Comparison of ENCODE assay signal across 26 cellular contexts in the genomic region with DNA sequence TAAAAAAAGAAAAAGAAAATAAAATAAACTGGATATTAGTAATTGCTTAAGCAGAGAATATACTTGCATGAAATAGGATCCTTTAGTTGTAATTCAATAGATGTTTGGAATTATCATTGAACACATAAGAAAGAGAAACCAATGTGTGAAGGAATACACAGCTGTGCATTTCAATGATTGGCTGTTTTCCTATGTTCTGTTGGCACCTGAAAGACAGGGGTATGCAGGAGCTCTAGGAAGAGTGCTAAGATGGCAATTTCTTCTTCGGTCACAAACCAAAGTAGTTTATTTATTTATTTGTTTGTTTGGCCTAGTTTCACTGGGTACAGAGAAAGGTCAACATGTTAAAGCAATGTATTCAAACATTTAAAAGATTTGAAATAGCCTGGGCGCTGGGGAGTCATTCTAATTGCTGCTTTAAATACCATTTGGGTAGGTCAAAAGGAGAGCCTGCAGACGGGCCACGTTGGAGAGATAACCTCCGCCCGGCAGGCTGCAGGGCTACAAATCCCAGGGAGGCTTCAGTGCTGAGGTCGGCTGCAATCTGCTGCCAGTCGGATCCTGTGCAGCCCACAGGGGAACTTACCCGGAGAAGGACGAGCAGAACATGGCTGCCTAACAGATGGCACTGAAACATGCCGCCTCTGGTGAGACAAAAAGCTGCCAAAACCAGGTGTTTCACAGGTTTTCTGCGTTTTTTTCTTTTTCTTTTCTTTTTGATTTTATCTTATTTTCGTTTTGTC.
A peak's percentile ranks its signal among the peaks of the same experiment; 100 is the strongest.
DNase-seq lines count a peak whose midpoint lies in the region; ATAC-seq, FAIRE-seq and TF ChIP-seq lines count a peak whose summit lies in the region.
"Had no signal": no experiment of that assay in that cellular context is flagged by ENCODE, and none has a peak within 500 bp of the region (broad histone marks: within the 10 kb centered on the region; RNA-seq: fewer than 3 reads in every experiment).

No MANE protein-coding gene starts in this region.

- FAIRE-seq in A549 (lab: Jason Lieb, UNC), result no peak
- FAIRE-seq: GM12878, HepG2, keratinocyte, small intestine had no signal

- no peak overlapping the region for H4K8ac ChIP-seq in H9 (replicated peaks; ENCODE audit: insufficient read length, low read depth, low read length)

- H3K4me3 ChIP-seq in A549, result no peak overlapping the region
- H3K4me3 ChIP-seq in left lung, result peak overlapping the region; percentile 3 to 13
- H3K4me3 ChIP-seq: GM12878, prostate gland had no signal

- ATAC-seq in A549 (peak in 1 of 2 experiments; percentile 61; a peak in 2 of 6 replicates), WTC11 (peak; percentile 81), left lung (peak; percentile 76), GM21367 (IDR thresholded peaks at IDR 0.05; ENCODE audit: unreplicated experiment) (no peak), GM18505 (IDR thresholded peaks at IDR 0.05; ENCODE audit: unreplicated experiment) (no peak)
- ATAC-seq: activated CD8-positive, alpha-beta T cell treated with anti-CD3 and anti-CD28 coated beads for 36 hours; GM12878; HepG2 had no signal

- H3K14ac ChIP-seq in H9 (ENCODE audit: insufficient read depth, low read length), result no peak overlapping the region

- no peaks in the 10 kb centered on the region for H3K4me1 Mint-ChIP-seq in H9
- H3K4me1 Mint-ChIP-seq in WTC11, result no peaks in the 10 kb centered on the region
- H3K4me1 Mint-ChIP-seq: activated B cell treated with CpG ODN at 0.5 μM for 24 hours, nephron progenitor cell had no signal

- H2BK12ac ChIP-seq in H9 (ENCODE audit: insufficient read length, low read depth, low read length), result no peak overlapping the region

- H3K4me3 Mint-ChIP-seq in H9 (no peak overlapping the region), WTC11 (no peak overlapping the region)
- H3K4me3 Mint-ChIP-seq: activated B cell treated with CpG ODN at 0.5 μM for 24 hours; activated CD8-positive, alpha-beta T cell treated with anti-CD3 and anti-CD28 coated beads for 36 hours; mesothelial cell of epicardium; nephron progenitor cell; T-helper 1 cell treated with Interleukin-12 subunit alpha and Interleukin-12 subunit beta and Interleukin-4 antibody, amounts not matched to agents 30 μg/mL and 1 μg/mL, for 36 hours had no signal

- WGBS in A549 (ENCODE audit: missing lambda C conversion rate), result 7% methylated on average over 10 of the region's 13 CpGs
- no CpG with 5 or more reads among the region's 13 CpGs for WGBS in H9 (ENCODE audit: extremely low coverage, insufficient read length, low lambda C conversion rate)

- no peak overlapping the region for H2BK120ac ChIP-seq in H9 (ENCODE audit: low read depth, low read length, poor library complexity, severe bottlenecking)

- TF ChIP-seq RAD21 in A549 (conservative IDR thresholded peaks at IDR 0.05 in 1 of 2, IDR thresholded peaks at IDR 0.05 in 1 of 2), result no peak

- H3K56ac ChIP-seq in H9 (ENCODE audit: insufficient read length, low read depth, low read length), result no peak overlapping the region

- no peak for DNase-seq in A549 (ENCODE audit: low read depth in 1 of 2, low spot score in 1 of 2)
- DNase-seq in H9, result peak; percentile 28
- DNase-seq in WTC11 (ENCODE audit: low spot score), result peak; percentile 12
- no peak for DNase-seq in left lung
- no peak for DNase-seq in NCI-H1930 (lab: John Stamatoyannopoulos, UW)
- DNase-seq in H4 (ENCODE audit: low spot score), result no peak
- DNase-seq: activated B cell treated with CpG ODN at 0.5 μM for 24 hours; activated CD8-positive, alpha-beta T cell treated with anti-CD3 and anti-CD28 coated beads for 36 hours; activated naive CD4-positive, alpha-beta T cell treated with Interleukin-2 at 50 U/mL for 16 hours; activated T-cell treated with anti-CD3 and anti-CD28 coated beads, Interleukin-2, amount 50 U/mL, for 1 hour; DMS153; GF-D8; NCI-H1436 treated with DMSO at 0.1 percent for 48 hours; nephron progenitor cell; SHP77 treated with DMSO at 0.1 percent for 48 hours; small intestine; stimulated activated CD4-positive, alpha-beta T cell treated with anti-CD3 and anti-CD28 coated beads, Interleukin-4, amount 100 ng/mL, for 24 hours had no signal

- H3K27ac Mint-ChIP-seq in H9, result no peak overlapping the region
- no peak overlapping the region for H3K27ac Mint-ChIP-seq in WTC11
- H3K27ac Mint-ChIP-seq: activated B cell treated with CpG ODN at 0.5 μM for 24 hours; activated CD8-positive, alpha-beta T cell treated with anti-CD3 and anti-CD28 coated beads for 36 hours; mesothelial cell of epicardium; nephron progenitor cell; T-helper 1 cell treated with Interleukin-12 subunit alpha and Interleukin-12 subunit beta and Interleukin-4 antibody, amounts not matched to agents 30 μg/mL and 1 μg/mL, for 36 hours had no signal

- H2AFZ ChIP-seq in H9 (ENCODE audit: low read length), result no peak overlapping the region

- intact Hi-C loops in left lung (cut with DNase I), result no loop called here

- H3K4ac ChIP-seq in H9 (ENCODE audit: low read depth, low read length), result no peak overlapping the region

- H3K9me3 ChIP-seq in A549 (no peaks in the 10 kb centered on the region), H9 (ENCODE audit: control insufficient read depth, low read depth, low read length) (no peaks in the 10 kb centered on the region), left lung (peaks cover 0 to 5% of the 10 kb centered on the region in 2 donors)
- H3K9me3 ChIP-seq: ascending aorta, prostate gland had no signal

- H3K27ac ChIP-seq in A549 (no peak overlapping the region), H9 (ENCODE audit: insufficient read length, low read depth, low read length) (no peak overlapping the region), left lung (no peak overlapping the region)
- H3K27ac ChIP-seq: ascending aorta, prostate gland had no signal

- no peaks in the 10 kb centered on the region for H3K4me1 ChIP-seq in A549
- no peaks in the 10 kb centered on the region for H3K4me1 ChIP-seq in H9 (ENCODE audit: insufficient read depth, low read length)
- no peaks in the 10 kb centered on the region for H3K4me1 ChIP-seq in left lung
- H3K4me1 ChIP-seq: ascending aorta, prostate gland had no signal

- H3K79me1 ChIP-seq in H9 (ENCODE audit: insufficient read depth, low read depth, low read length, poor library complexity, severe bottlenecking), result no peaks in the 10 kb centered on the region

- no peak for TF ChIP-seq EP300 in A549 (IDR thresholded peaks at IDR 0.05)

- H3K23ac ChIP-seq in H9 (ENCODE audit: insufficient read length, low read depth, low read length), result no peak overlapping the region

- H3K23me2 ChIP-seq in H9 (ENCODE audit: insufficient read length, low read depth, low read length, poor library complexity, severe bottlenecking), result no peaks in the 10 kb centered on the region

- no peaks in the 10 kb centered on the region for H3K36me3 ChIP-seq in left lung
- H3K36me3 ChIP-seq: ascending aorta, prostate gland had no signal

- no peak overlapping the region for H2BK15ac ChIP-seq in H9 (ENCODE audit: low read depth, low read length)

- peaks cover 0 to 4% of the 10 kb centered on the region in 2 experiments; a peak in 3 of 5 replicates for H3K9me3 Mint-ChIP-seq in H9
- peaks cover 14% of the 10 kb centered on the region for H3K9me3 Mint-ChIP-seq in WTC11
- H3K9me3 Mint-ChIP-seq: nephron progenitor cell had no signal

- H3K36me3 Mint-ChIP-seq in H9 (ENCODE audit: insufficient read depth in 1 of 3, low read depth in 3 of 3), result no peaks in the 10 kb centered on the region; a peak in 1 of 7 replicates
- H3K36me3 Mint-ChIP-seq in WTC11, result no peaks in the 10 kb centered on the region
- H3K36me3 Mint-ChIP-seq: mesothelial cell of epicardium had no signal

- no peak overlapping the region for H3K9ac ChIP-seq in H9 (ENCODE audit: extremely low read depth, insufficient read length, low read length)

- no peak overlapping the region for H4K91ac ChIP-seq in H9 (ENCODE audit: insufficient read length, low read depth, low read length)

- H3K4me2 ChIP-seq in A549 (peak overlapping the region; percentile 16; the same call in 1 of the 3 replicates), H9 (ENCODE audit: insufficient read depth, insufficient read length, low read length) (no peak overlapping the region)

- no peaks in the 10 kb centered on the region for H4K20me1 ChIP-seq in H9 (ENCODE audit: control insufficient read depth, insufficient read depth, insufficient read length)

- H3K27me3 Mint-ChIP-seq in H9 (ENCODE audit: low read depth) (no peaks in the 10 kb centered on the region), WTC11 (ENCODE audit: low read depth) (no peaks in the 10 kb centered on the region)
- H3K27me3 Mint-ChIP-seq: activated B cell treated with CpG ODN at 0.5 μM for 24 hours; activated CD8-positive, alpha-beta T cell treated with anti-CD3 and anti-CD28 coated beads for 36 hours had no signal

- no peak for TF ChIP-seq CTCF in A549 (IDR thresholded peaks at IDR 0.05)
- no peak for TF ChIP-seq CTCF in H9 (conservative IDR thresholded peaks at IDR 0.05)
- TF ChIP-seq CTCF in WTC11 (IDR thresholded peaks at IDR 0.05), result no peak
- no peak for TF ChIP-seq CTCF in left lung (IDR thresholded peaks at IDR 0.05)

- H2AK5ac ChIP-seq in H9 (ENCODE audit: insufficient read length, low read length), result no peak overlapping the region

- no peak overlapping the region for H2BK20ac ChIP-seq in H9 (ENCODE audit: low read depth, low read length, poor library complexity, severe bottlenecking)

- H3K79me2 ChIP-seq in H9 (ENCODE audit: insufficient read depth, low read length), result no peaks in the 10 kb centered on the region

- POLR2A ChIA-PET in A549 (lab: Yijun Ruan, JAX), result no interaction called here
- POLR2A ChIA-PET in WTC11 (lab: Charles Lee), result no interaction called here

- no peak overlapping the region for H4K5ac ChIP-seq in H9 (ENCODE audit: insufficient read length, low read depth, low read length)

- H3K27me3 ChIP-seq in H9 (ENCODE audit: insufficient read depth, low read length) (no peaks in the 10 kb centered on the region), left lung (no peaks in the 10 kb centered on the region)
- H3K27me3 ChIP-seq: ascending aorta had no signal

- no peak for TF ChIP-seq POLR2A in A549 (IDR thresholded peaks at IDR 0.05; ENCODE audit: low read length)
- TF ChIP-seq POLR2A in GM18505 (IDR thresholded peaks at IDR 0.05; ENCODE audit: borderline replicate concordance, extremely low read depth, insufficient read depth, insufficient read length), result no peak

- H3K18ac ChIP-seq in H9 (ENCODE audit: insufficient read length, low read depth, low read length), result no peak overlapping the region

- CTCF ChIA-PET in A549 (lab: Yijun Ruan, JAX), result no interaction called here
- CTCF ChIA-PET in WTC11 (lab: Charles Lee), result no interaction called here

- H2BK5ac ChIP-seq in H9 (ENCODE audit: insufficient read length, low read length), result no peak overlapping the region

- H3T11ph ChIP-seq in H9 (ENCODE audit: low read length), result no peak overlapping the region

TF ChIP-seq in A549, 52 proteins besides CTCF, POLR2A, EP300 and RAD21 (continues in another document):
- TF ChIP-seq ZNF302 (CRISPR knock-in tag; IDR thresholded peaks at IDR 0.05), result no peak

Comparison
In these comparisons a context has a peak if more than half of its experiments do, and no peak if none do; other contexts are left out.
1. ATAC-seq: peak in WTC11 (single experiment) and left lung (single experiment); none in GM21367 (single experiment) and GM18505 (single experiment).
2. DNase-seq: peak in H9 (single experiment) and WTC11 (single experiment); none in A549 (0 of 2), left lung (0 of 2), NCI-H1930 (0 of 2) and H4 (single experiment).